Comparison of ENCODE assay signal across 20 cellular contexts in the genomic region with DNA sequence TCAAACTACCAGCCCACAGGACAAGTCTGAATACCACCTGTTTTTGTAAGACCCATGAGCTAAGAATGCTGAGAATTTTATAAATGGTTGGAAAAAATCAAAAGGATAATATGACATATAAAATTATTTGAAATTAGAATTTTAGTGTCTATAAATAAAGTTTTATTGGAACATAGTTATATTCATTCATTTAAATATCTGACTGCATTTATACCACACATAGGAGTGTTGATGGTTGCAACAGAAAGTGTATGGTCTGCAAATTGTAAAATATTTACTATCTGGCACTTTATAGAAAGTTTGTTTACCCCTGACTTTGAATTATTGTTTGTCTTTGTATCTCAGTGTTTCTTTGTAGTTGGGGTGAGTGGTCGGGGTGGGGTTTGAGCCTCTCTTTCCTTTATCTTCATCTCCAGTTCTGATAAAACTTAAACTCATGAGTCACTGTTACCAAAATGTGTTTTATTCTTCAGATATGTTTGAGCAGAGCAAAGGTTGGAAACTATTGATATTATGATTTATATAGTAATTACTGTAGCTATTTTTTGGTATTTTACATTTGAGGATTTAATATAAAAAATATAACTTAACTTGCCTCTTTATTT.
"Had no signal": no experiment of that assay in that cellular context is flagged by ENCODE, and none has a peak within 500 bp of the region (broad histone marks: within the 10 kb centered on the region; RNA-seq: fewer than 3 reads in every experiment).

No MANE protein-coding gene starts in this region.

- H3K27me3 ChIP-seq: colonic mucosa, foreskin keratinocyte, hepatocyte, sigmoid colon, testis, transverse colon had no signal

- H3K27ac ChIP-seq: colonic mucosa, foreskin keratinocyte, hepatocyte, left ventricle myocardium inferior, lower lobe of right lung, sigmoid colon, skin epidermis, testis, transverse colon had no signal

- H2AFZ ChIP-seq: hepatocyte had no signal

- H3K36me3 ChIP-seq: colonic mucosa had no signal

- ATAC-seq: foreskin keratinocyte; left cardiac atrium; lower lobe of right lung; natural killer cell treated with Interleukin-12 subunit alpha and Interleukin-12 subunit beta and Interleukin-15 and Interleukin-18, amount 100 ng/mL, for 72 hours; stimulated activated naive B cell treated with anti-CD40 and anti-IgM and Interleukin-4, amounts not matched to agents 10 μg/mL and 1 μg/mL and 100 μg/mL, for 72 hours; stimulated activated naive CD8-positive, alpha-beta T cell treated with anti-CD3 and anti-CD28 coated beads, Interleukin-15, amount 100 ng/mL, for 72 hours had no signal

- DNase-seq: colonic mucosa; dermis blood vessel endothelial cell; foreskin keratinocyte; head of caudate nucleus; kidney; left cardiac atrium; left ventricle myocardium inferior; lower lobe of right lung; midbrain; sigmoid colon; stimulated activated CD4-positive, alpha-beta T cell treated with anti-CD3 and anti-CD28 coated beads, Interleukin-2, amount 100 ng/mL, for 24 hours; stimulated activated CD4-positive, alpha-beta T cell treated with anti-CD3 and anti-CD28 coated beads, Interleukin-4, amount 100 ng/mL, for 4 hours; stimulated activated naive B cell treated with anti-CD40 and anti-IgM and Interleukin-4, amounts not matched to agents 10 μg/mL and 1 μg/mL and 100 μg/mL, for 72 hours; stimulated activated naive CD8-positive, alpha-beta T cell treated with anti-CD3 and anti-CD28 coated beads, Interleukin-15, amount 100 ng/mL, for 72 hours; testis; transverse colon had no signal

- H3K9me3 ChIP-seq: colonic mucosa, left ventricle myocardium inferior, lower lobe of right lung, sigmoid colon, testis, transverse colon had no signal

- H3K27ac Mint-ChIP-seq: memory B cell; natural killer cell treated with Interleukin-12 subunit alpha and Interleukin-12 subunit beta and Interleukin-15 and Interleukin-18, amount 100 ng/mL, for 72 hours; stimulated activated naive B cell treated with anti-CD40 and anti-IgM and Interleukin-4, amounts not matched to agents 10 μg/mL and 1 μg/mL and 100 μg/mL, for 72 hours; stimulated activated naive CD8-positive, alpha-beta T cell treated with anti-CD3 and anti-CD28 coated beads, Interleukin-15, amount 100 ng/mL, for 72 hours had no signal

- H3K4me3 ChIP-seq: colonic mucosa, hepatocyte, left ventricle myocardium inferior, lower lobe of right lung, sigmoid colon, skin epidermis, testis, transverse colon had no signal

- H3K4me3 Mint-ChIP-seq: memory B cell; natural killer cell treated with Interleukin-12 subunit alpha and Interleukin-12 subunit beta and Interleukin-15 and Interleukin-18, amount 100 ng/mL, for 72 hours; stimulated activated naive B cell treated with anti-CD40 and anti-IgM and Interleukin-4, amounts not matched to agents 10 μg/mL and 1 μg/mL and 100 μg/mL, for 72 hours; stimulated activated naive CD8-positive, alpha-beta T cell treated with anti-CD3 and anti-CD28 coated beads, Interleukin-15, amount 100 ng/mL, for 72 hours had no signal

- H3K9me3 Mint-ChIP-seq: natural killer cell treated with Interleukin-12 subunit alpha and Interleukin-12 subunit beta and Interleukin-15 and Interleukin-18, amount 100 ng/mL, for 72 hours; stimulated activated naive CD8-positive, alpha-beta T cell treated with anti-CD3 and anti-CD28 coated beads, Interleukin-15, amount 100 ng/mL, for 72 hours had no signal

- FAIRE-seq: kidney had no signal

- H3K4me1 ChIP-seq: colonic mucosa, foreskin keratinocyte, lower lobe of right lung, testis had no signal

- H3K4me2 ChIP-seq: hepatocyte had no signal

- H3K27me3 Mint-ChIP-seq: memory B cell; natural killer cell treated with Interleukin-12 subunit alpha and Interleukin-12 subunit beta and Interleukin-15 and Interleukin-18, amount 100 ng/mL, for 72 hours; stimulated activated naive B cell treated with anti-CD40 and anti-IgM and Interleukin-4, amounts not matched to agents 10 μg/mL and 1 μg/mL and 100 μg/mL, for 72 hours; stimulated activated naive CD8-positive, alpha-beta T cell treated with anti-CD3 and anti-CD28 coated beads, Interleukin-15, amount 100 ng/mL, for 72 hours had no signal
